Comparison of ENCODE assay signal across 1 cellular context in genomic region chr17:42744806-42745617, GRCh38.
TF ChIP-seq lines count a peak whose summit lies in the region.

Gene EZH1, minus strand, starts transcription at chr17:42745040. Its CDS starts 16,099 bp downstream, at chr17:42728941.

TF ChIP-seq in H1, 55 proteins besides CTCF, POLR2A, EP300 and RAD21:
- TF ChIP-seq RXRA (IDR thresholded peaks at IDR 0.05; ENCODE audit: insufficient read depth, low read depth, low read length) (no peak), TBP (IDR thresholded peaks at IDR 0.05; ENCODE audit: low read depth, low read length) (0 out of 2 replicates have a peak, but pooled peaks have one; percentile 9), POLR2AphosphoS5 (IDR thresholded peaks at IDR 0.05; ENCODE audit: low read depth, low read length) (no peak; the same call in 1 of the 2 replicates), SUZ12 (IDR thresholded peaks at IDR 0.05; ENCODE audit: low read length) (no peak), RNF2 (IDR thresholded peaks at IDR 0.05; ENCODE audit: borderline replicate concordance, low read depth, low read length, missing control alignments, poor library complexity, severe bottlenecking) (no peak), POU5F1 (IDR thresholded peaks at IDR 0.05; ENCODE audit: low read depth, low read length) (no peak), SIRT6 (IDR thresholded peaks at IDR 0.05; ENCODE audit: low read length) (no peak), HDAC6 (IDR thresholded peaks at IDR 0.05; ENCODE audit: low read depth, low read length) (no peak), SRF (IDR thresholded peaks at IDR 0.05; ENCODE audit: low read depth, low read length) (no peak), TAF1 (IDR thresholded peaks at IDR 0.05; ENCODE audit: low read depth, low read length) (peak; percentile 69), NANOG (IDR thresholded peaks at IDR 0.05; ENCODE audit: insufficient read depth, low read depth, low read length, poor library complexity, severe bottlenecking) (no peak), GABPA (IDR thresholded peaks at IDR 0.05; ENCODE audit: borderline replicate concordance, insufficient read depth, low read length) (no peak), KDM4A (IDR thresholded peaks at IDR 0.05; ENCODE audit: low read depth, low read length, severe bottlenecking) (peak; percentile 49), BCL11A (IDR thresholded peaks at IDR 0.05; ENCODE audit: low read depth in 2 of 2, low read length in 2 of 2) (no peak), YY1 (IDR thresholded peaks at IDR 0.05; ENCODE audit: low read depth, low read length) (peak; percentile 6; the same call in 1 of the 2 replicates), SP2 (IDR thresholded peaks at IDR 0.05; ENCODE audit: low read length) (no peak), BACH1 (IDR thresholded peaks at IDR 0.05; ENCODE audit: low read length) (no peak), HDAC2 (IDR thresholded peaks at IDR 0.05; ENCODE audit: borderline replicate concordance in 1 of 2, low read depth in 2 of 2, low read length in 2 of 2) (no peak; a peak in 1 of 4 replicates), RBBP5 (IDR thresholded peaks at IDR 0.05; ENCODE audit: borderline replicate concordance, low read depth, low read length) (no peak), MAX (IDR thresholded peaks at IDR 0.05) (peak; percentile 100), ASH2L (IDR thresholded peaks at IDR 0.05; ENCODE audit: low read length) (peak; percentile 78), JUND (IDR thresholded peaks at IDR 0.05; ENCODE audit: low read length) (no peak), CBX8 (IDR thresholded peaks at IDR 0.05; ENCODE audit: borderline replicate concordance, low read depth, low read length) (no peak), ZNF274 (IDR thresholded peaks at IDR 0.05; ENCODE audit: borderline replicate concordance, extremely low read depth, low read length) (no peak), KDM5A (IDR thresholded peaks at IDR 0.05; ENCODE audit: low read length) (no peak), CTBP2 (IDR thresholded peaks at IDR 0.05; ENCODE audit: borderline replicate concordance, insufficient read depth, insufficient read length, low read length) (no peak), CEBPB (IDR thresholded peaks at IDR 0.05; ENCODE audit: low read depth, low read length) (no peak), TEAD4 (IDR thresholded peaks at IDR 0.05; ENCODE audit: low read depth, low read length) (no peak), PHF8 (conservative IDR thresholded peaks at IDR 0.05; ENCODE audit: low read depth, low read length) (peak; percentile 87), FOSL1 (IDR thresholded peaks at IDR 0.05; ENCODE audit: insufficient read depth, low read depth, low read length) (no peak), SP4 (IDR thresholded peaks at IDR 0.05; ENCODE audit: low read length) (no peak), EZH2 (IDR thresholded peaks at IDR 0.05; ENCODE audit: low read depth, low read length, severe bottlenecking) (no peak), KDM1A (IDR thresholded peaks at IDR 0.05; ENCODE audit: borderline replicate concordance, low read length) (no peak), SIX5 (IDR thresholded peaks at IDR 0.05; ENCODE audit: low read depth, low read length) (no peak), USF2 (IDR thresholded peaks at IDR 0.05; ENCODE audit: low read length) (no peak), GTF2F1 (IDR thresholded peaks at IDR 0.05; ENCODE audit: borderline replicate concordance, low read depth, low read length) (peak; percentile 47; the same call in 1 of the 2 replicates), E2F6 (IDR thresholded peaks at IDR 0.05) (peak; percentile 100), SIN3A (conservative IDR thresholded peaks at IDR 0.05 in 1 of 2, IDR thresholded peaks at IDR 0.05 in 1 of 2; ENCODE audit: low read depth in 1 of 2, low read length in 2 of 2) (0 out of 4 replicates have a peak, but pooled peaks of 1 of the 2 experiments have one; percentile 13), RFX5 (IDR thresholded peaks at IDR 0.05; ENCODE audit: borderline replicate concordance, low read depth, low read length) (no peak), CHD2 (IDR thresholded peaks at IDR 0.05; ENCODE audit: low read length) (no peak), CBX5 (IDR thresholded peaks at IDR 0.05; ENCODE audit: low read depth, low read length) (no peak), TCF12 (IDR thresholded peaks at IDR 0.05; ENCODE audit: low read depth, low read length) (no peak), BRCA1 (IDR thresholded peaks at IDR 0.05; ENCODE audit: low read depth, low read length) (no peak), CREB1 (IDR thresholded peaks at IDR 0.05) (peak; percentile 47; the same call in 1 of the 2 replicates), EGR1 (IDR thresholded peaks at IDR 0.05; ENCODE audit: borderline replicate concordance, low read depth, low read length) (no peak), SAP30 (IDR thresholded peaks at IDR 0.05; ENCODE audit: insufficient read depth, insufficient replicate concordance, low read length) (no peak), SP1 (IDR thresholded peaks at IDR 0.05; ENCODE audit: low read depth, low read length) (no peak), MAFK (IDR thresholded peaks at IDR 0.05; ENCODE audit: low read depth, low read length) (no peak), JUN (IDR thresholded peaks at IDR 0.05; ENCODE audit: low read depth, low read length) (no peak), CHD1 (IDR thresholded peaks at IDR 0.05; ENCODE audit: low read depth, low read length) (no peak), TAF7 (optimal IDR thresholded peaks at IDR 0.05; ENCODE audit: borderline replicate concordance, low read depth, low read length) (peak; percentile 23), NRF1 (IDR thresholded peaks at IDR 0.05; ENCODE audit: low read depth, low read length) (peak; percentile 77)
- TF ChIP-seq, protein P1, sequence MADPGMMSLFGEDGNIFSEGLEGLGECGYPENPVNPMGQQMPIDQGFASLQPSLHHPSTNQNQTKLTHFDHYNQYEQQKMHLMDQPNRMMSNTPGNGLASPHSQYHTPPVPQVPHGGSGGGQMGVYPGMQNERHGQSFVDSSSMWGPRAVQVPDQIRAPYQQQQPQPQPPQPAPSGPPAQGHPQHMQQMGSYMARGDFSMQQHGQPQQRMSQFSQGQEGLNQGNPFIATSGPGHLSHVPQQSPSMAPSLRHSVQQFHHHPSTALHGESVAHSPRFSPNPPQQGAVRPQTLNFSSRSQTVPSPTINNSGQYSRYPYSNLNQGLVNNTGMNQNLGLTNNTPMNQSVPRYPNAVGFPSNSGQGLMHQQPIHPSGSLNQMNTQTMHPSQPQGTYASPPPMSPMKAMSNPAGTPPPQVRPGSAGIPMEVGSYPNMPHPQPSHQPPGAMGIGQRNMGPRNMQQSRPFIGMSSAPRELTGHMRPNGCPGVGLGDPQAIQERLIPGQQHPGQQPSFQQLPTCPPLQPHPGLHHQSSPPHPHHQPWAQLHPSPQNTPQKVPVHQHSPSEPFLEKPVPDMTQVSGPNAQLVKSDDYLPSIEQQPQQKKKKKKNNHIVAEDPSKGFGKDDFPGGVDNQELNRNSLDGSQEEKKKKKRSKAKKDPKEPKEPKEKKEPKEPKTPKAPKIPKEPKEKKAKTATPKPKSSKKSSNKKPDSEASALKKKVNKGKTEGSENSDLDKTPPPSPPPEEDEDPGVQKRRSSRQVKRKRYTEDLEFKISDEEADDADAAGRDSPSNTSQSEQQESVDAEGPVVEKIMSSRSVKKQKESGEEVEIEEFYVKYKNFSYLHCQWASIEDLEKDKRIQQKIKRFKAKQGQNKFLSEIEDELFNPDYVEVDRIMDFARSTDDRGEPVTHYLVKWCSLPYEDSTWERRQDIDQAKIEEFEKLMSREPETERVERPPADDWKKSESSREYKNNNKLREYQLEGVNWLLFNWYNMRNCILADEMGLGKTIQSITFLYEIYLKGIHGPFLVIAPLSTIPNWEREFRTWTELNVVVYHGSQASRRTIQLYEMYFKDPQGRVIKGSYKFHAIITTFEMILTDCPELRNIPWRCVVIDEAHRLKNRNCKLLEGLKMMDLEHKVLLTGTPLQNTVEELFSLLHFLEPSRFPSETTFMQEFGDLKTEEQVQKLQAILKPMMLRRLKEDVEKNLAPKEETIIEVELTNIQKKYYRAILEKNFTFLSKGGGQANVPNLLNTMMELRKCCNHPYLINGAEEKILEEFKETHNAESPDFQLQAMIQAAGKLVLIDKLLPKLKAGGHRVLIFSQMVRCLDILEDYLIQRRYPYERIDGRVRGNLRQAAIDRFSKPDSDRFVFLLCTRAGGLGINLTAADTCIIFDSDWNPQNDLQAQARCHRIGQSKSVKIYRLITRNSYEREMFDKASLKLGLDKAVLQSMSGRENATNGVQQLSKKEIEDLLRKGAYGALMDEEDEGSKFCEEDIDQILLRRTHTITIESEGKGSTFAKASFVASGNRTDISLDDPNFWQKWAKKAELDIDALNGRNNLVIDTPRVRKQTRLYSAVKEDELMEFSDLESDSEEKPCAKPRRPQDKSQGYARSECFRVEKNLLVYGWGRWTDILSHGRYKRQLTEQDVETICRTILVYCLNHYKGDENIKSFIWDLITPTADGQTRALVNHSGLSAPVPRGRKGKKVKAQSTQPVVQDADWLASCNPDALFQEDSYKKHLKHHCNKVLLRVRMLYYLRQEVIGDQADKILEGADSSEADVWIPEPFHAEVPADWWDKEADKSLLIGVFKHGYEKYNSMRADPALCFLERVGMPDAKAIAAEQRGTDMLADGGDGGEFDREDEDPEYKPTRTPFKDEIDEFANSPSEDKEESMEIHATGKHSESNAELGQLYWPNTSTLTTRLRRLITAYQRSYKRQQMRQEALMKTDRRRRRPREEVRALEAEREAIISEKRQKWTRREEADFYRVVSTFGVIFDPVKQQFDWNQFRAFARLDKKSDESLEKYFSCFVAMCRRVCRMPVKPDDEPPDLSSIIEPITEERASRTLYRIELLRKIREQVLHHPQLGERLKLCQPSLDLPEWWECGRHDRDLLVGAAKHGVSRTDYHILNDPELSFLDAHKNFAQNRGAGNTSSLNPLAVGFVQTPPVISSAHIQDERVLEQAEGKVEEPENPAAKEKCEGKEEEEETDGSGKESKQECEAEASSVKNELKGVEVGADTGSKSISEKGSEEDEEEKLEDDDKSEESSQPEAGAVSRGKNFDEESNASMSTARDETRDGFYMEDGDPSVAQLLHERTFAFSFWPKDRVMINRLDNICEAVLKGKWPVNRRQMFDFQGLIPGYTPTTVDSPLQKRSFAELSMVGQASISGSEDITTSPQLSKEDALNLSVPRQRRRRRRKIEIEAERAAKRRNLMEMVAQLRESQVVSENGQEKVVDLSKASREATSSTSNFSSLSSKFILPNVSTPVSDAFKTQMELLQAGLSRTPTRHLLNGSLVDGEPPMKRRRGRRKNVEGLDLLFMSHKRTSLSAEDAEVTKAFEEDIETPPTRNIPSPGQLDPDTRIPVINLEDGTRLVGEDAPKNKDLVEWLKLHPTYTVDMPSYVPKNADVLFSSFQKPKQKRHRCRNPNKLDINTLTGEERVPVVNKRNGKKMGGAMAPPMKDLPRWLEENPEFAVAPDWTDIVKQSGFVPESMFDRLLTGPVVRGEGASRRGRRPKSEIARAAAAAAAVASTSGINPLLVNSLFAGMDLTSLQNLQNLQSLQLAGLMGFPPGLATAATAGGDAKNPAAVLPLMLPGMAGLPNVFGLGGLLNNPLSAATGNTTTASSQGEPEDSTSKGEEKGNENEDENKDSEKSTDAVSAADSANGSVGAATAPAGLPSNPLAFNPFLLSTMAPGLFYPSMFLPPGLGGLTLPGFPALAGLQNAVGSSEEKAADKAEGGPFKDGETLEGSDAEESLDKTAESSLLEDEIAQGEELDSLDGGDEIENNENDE (IDR thresholded peaks at IDR 0.05; ENCODE audit: insufficient replicate concordance, low read length), result no peak
- TF ChIP-seq, protein P2, sequence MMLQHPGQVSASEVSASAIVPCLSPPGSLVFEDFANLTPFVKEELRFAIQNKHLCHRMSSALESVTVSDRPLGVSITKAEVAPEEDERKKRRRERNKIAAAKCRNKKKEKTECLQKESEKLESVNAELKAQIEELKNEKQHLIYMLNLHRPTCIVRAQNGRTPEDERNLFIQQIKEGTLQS (IDR thresholded peaks at IDR 0.05; ENCODE audit: insufficient read depth, low read depth, low read length), result no peak
- TF ChIP-seq, protein P3, sequence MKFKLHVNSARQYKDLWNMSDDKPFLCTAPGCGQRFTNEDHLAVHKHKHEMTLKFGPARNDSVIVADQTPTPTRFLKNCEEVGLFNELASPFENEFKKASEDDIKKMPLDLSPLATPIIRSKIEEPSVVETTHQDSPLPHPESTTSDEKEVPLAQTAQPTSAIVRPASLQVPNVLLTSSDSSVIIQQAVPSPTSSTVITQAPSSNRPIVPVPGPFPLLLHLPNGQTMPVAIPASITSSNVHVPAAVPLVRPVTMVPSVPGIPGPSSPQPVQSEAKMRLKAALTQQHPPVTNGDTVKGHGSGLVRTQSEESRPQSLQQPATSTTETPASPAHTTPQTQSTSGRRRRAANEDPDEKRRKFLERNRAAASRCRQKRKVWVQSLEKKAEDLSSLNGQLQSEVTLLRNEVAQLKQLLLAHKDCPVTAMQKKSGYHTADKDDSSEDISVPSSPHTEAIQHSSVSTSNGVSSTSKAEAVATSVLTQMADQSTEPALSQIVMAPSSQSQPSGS (IDR thresholded peaks at IDR 0.05; ENCODE audit: low read length), result no peak
TF ChIP-seq in H1: peak in this region for 13.
